ENCODE assay signal across 2 cellular contexts in genomic region chr22:29493636-29494035, GRCh38.
TF ChIP-seq lines count a peak whose summit lies in the region.

No MANE protein-coding gene starts in this region.

TF ChIP-seq in HepG2, 621 proteins besides CTCF, POLR2A, EP300 and RAD21:
- TF ChIP-seq PRDM15 (CRISPR knock-in tag; IDR thresholded peaks at IDR 0.05) (peak; percentile 84), ARID5B (CRISPR knock-in tag; IDR thresholded peaks at IDR 0.05) (no peak)

TF ChIP-seq in WTC11, 78 proteins besides CTCF, POLR2A, EP300 and RAD21:
- TF ChIP-seq HMGA2 (CRISPR knock-in tag; IDR thresholded peaks at IDR 0.05): no peak
- peak; percentile 56 for TF ChIP-seq PRDM15 (CRISPR knock-in tag; IDR thresholded peaks at IDR 0.05)
